In the genomic region with DNA sequence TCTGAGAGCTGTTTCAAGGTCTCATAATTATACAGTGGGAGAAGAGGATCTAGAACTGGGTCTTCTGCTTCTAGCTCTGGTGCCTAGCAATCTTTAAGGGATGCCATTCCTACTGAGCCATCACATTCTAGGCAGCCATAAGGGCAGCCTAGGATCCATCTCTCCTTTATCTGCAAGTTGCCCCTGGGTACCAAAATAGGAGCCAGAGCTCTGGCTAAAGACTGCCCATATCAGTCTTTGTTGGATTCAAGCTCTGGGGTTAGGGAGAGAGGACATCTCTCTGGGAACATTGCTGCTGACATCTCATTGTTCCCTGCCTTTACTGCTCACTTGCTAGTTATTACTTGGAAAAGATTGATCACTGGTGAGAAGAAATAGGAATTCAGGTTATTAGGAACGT, we compare ENCODE assay signal across 19 cellular contexts.
A peak's percentile ranks its signal among the peaks of the same experiment; 100 is the strongest.
DNase-seq lines count a peak whose midpoint lies in the region; ATAC-seq, FAIRE-seq and TF ChIP-seq lines count a peak whose summit lies in the region.
"Had no signal": no experiment of that assay in that cellular context is flagged by ENCODE, and none has a peak within 500 bp of the region (broad histone marks: within the 10 kb centered on the region; RNA-seq: fewer than 3 reads in every experiment).

No MANE protein-coding gene starts in this region.

- CTCF ChIA-PET in Caco-2 (lab: Charles Lee) (interaction anchor here (1.6 kb wide), 1 partner anchor 308 kb away, joined by 8 read pairs; no protein-coding TSS in a partner anchor), IMR-90 (lab: Yijun Ruan, JAX) (interaction anchor here (0.7 kb wide), 1 partner anchor 102 kb away, joined by 3 read pairs; a partner anchor contains a TSS)

- H4K8ac ChIP-seq in IMR-90 (ENCODE audit: low read depth in 2 of 2, low read length in 2 of 2), result peak overlapping the region; percentile 11 to 26; a peak in 1 of 4 replicates

- intact Hi-C loops in Caco-2 (cut with micrococcal nuclease; ENCODE audit: unreplicated experiment) (no loop called here), IMR-90 (cut with micrococcal nuclease) (no loop called here)

- no peak overlapping the region for H3K4me3 Mint-ChIP-seq in Caco-2 (ENCODE audit: unreplicated experiment)
- H3K4me3 Mint-ChIP-seq in central memory CD8-positive, alpha-beta T cell, result no peak overlapping the region
- no peak overlapping the region for H3K4me3 Mint-ChIP-seq in natural killer cell treated with Interleukin-12 subunit alpha and Interleukin-12 subunit beta and Interleukin-15 and Interleukin-18, amount 100 ng/mL, for 72 hours
- H3K4me3 Mint-ChIP-seq: B cell; CD4-positive, CD25-positive, alpha-beta regulatory T cell; GM23338 had no signal

- H3K4me1 Mint-ChIP-seq in Caco-2 (ENCODE audit: low read depth, unreplicated experiment), result peaks cover 49% of the 10 kb centered on the region
- H3K4me1 Mint-ChIP-seq in central memory CD8-positive, alpha-beta T cell, result peaks cover 22% of the 10 kb centered on the region
- peaks cover 20 to 30% of the 10 kb centered on the region in 2 donors for H3K4me1 Mint-ChIP-seq in natural killer cell treated with Interleukin-12 subunit alpha and Interleukin-12 subunit beta and Interleukin-15 and Interleukin-18, amount 100 ng/mL, for 72 hours (ENCODE audit: low read depth in 2 of 2)

- H3K4me3 ChIP-seq in Caco-2 (ENCODE audit: low read depth, low read length) (no peak overlapping the region), IMR-90 (ENCODE audit: insufficient read depth, low read depth, low read length) (no peak overlapping the region), small intestine (ENCODE audit: low read depth in 1 of 2, low read length in 2 of 2) (no peak overlapping the region)
- H3K4me3 ChIP-seq: GM23338 had no signal

- H3K36me3 Mint-ChIP-seq in Caco-2 (ENCODE audit: insufficient read depth, unreplicated experiment), result peaks cover 8% of the 10 kb centered on the region
- H3K36me3 Mint-ChIP-seq in central memory CD8-positive, alpha-beta T cell (ENCODE audit: insufficient read depth), result no peaks in the 10 kb centered on the region
- H3K36me3 Mint-ChIP-seq in natural killer cell treated with Interleukin-12 subunit alpha and Interleukin-12 subunit beta and Interleukin-15 and Interleukin-18, amount 100 ng/mL, for 72 hours, result no peaks in the 10 kb centered on the region
- H3K36me3 Mint-ChIP-seq: CD4-positive, CD25-positive, alpha-beta regulatory T cell had no signal

- dilution Hi-C loops in IMR-90 (cut with HindIII; ENCODE audit: low sequenced_read_pairs, unreplicated experiment), result no loop called here

- no peak overlapping the region for H3K23ac ChIP-seq in IMR-90 (ENCODE audit: low read depth, low read length)

- peak overlapping the region; percentile 14 for H2BK5ac ChIP-seq in IMR-90 (ENCODE audit: low read depth, low read length, poor library complexity, severe bottlenecking)

- H3K9me3 ChIP-seq in Caco-2 (peaks cover 3% of the 10 kb centered on the region; the same call in 1 of the 2 replicates), IMR-90 (ENCODE audit: control insufficient read depth, insufficient read depth, low read length) (no peaks in the 10 kb centered on the region), small intestine (ENCODE audit: control insufficient read depth, low read depth) (no peaks in the 10 kb centered on the region)

- H3K27ac ChIP-seq in IMR-90 (ENCODE audit: insufficient read depth, low read length) (no peak overlapping the region), small intestine (ENCODE audit: low read depth in 1 of 2, low read length in 1 of 2) (no peak overlapping the region)
- H3K27ac ChIP-seq: HL-60 had no signal

- H2BK15ac ChIP-seq in IMR-90 (ENCODE audit: low read depth, low read length), result peak overlapping the region; percentile 55; the same call in 1 of the 3 replicates

- H3K36me3 ChIP-seq in Caco-2 (ENCODE audit: control insufficient read depth, insufficient read depth, low read length), result no peaks in the 10 kb centered on the region
- no peaks in the 10 kb centered on the region for H3K36me3 ChIP-seq in IMR-90 (ENCODE audit: control insufficient read depth, insufficient read depth, low read length)
- no peaks in the 10 kb centered on the region for H3K36me3 ChIP-seq in small intestine (ENCODE audit: control insufficient read depth in 2 of 2, insufficient read depth in 2 of 2, low read length in 2 of 2)

- peak overlapping the region; percentile 76 for H2BK120ac ChIP-seq in IMR-90 (ENCODE audit: low read depth, low read length)

- no peak for TF ChIP-seq RAD21 in IMR-90 (IDR thresholded peaks at IDR 0.05; ENCODE audit: low read length)

- H2AK5ac ChIP-seq in IMR-90 (ENCODE audit: low read depth, low read length), result peak overlapping the region; percentile 51; the same call in 1 of the 2 replicates

- H4K5ac ChIP-seq in IMR-90 (ENCODE audit: low read depth, low read length), result peak overlapping the region; percentile 61; the same call in 1 of the 2 replicates

- no CpG with 5 or more reads among the region's 1 CpG for WGBS in IMR-90 (ENCODE audit: extremely low coverage in 2 of 2, insufficient read length in 1 of 2), 2 experiments
- 56 to 76% (median 76%) methylated on average over 1 of the region's 1 CpG for WGBS in small intestine, 3 donors

- no peak for FAIRE-seq in small intestine (lab: Jason Lieb, UNC)
- FAIRE-seq: HTR-8/SVneo had no signal

- H3K4me2 ChIP-seq in IMR-90 (ENCODE audit: low read depth, low read length), result no peak overlapping the region
- H3K4me2 ChIP-seq: GM23338 had no signal

- peak overlapping the region; percentile 64 for H2BK20ac ChIP-seq in IMR-90 (ENCODE audit: low read depth, low read length)

- H3K79me1 ChIP-seq in IMR-90 (ENCODE audit: low read depth in 1 of 2, low read length in 2 of 2), result peaks cover 0 to 7% of the 10 kb centered on the region in 2 experiments; a peak in 2 of 4 replicates

- H3K4me1 ChIP-seq in Caco-2, result peaks cover 42% of the 10 kb centered on the region
- peaks cover 26% of the 10 kb centered on the region for H3K4me1 ChIP-seq in IMR-90 (ENCODE audit: control insufficient read depth, insufficient read depth, low read length)
- H3K4me1 ChIP-seq in small intestine (ENCODE audit: control insufficient read depth in 2 of 2, insufficient read depth in 1 of 2, low read depth in 1 of 2, low read length in 1 of 2), result no peaks in the 10 kb centered on the region

- POLR2A ChIA-PET in Caco-2 (lab: Charles Lee) (no interaction called here), IMR-90 (lab: Charles Lee; ENCODE audit: unreplicated experiment) (no interaction called here)

- in situ Hi-C loops in IMR-90 (cut with MboI; ENCODE audit: low sequenced_read_pairs), result no loop called here

- no peak overlapping the region for H3K56ac ChIP-seq in IMR-90 (ENCODE audit: extremely low read depth, insufficient read depth, low read length)

- peaks cover 13% of the 10 kb centered on the region for H3K9me1 ChIP-seq in IMR-90 (ENCODE audit: insufficient read depth, low read length)

- no peak overlapping the region for H2AK9ac ChIP-seq in IMR-90 (replicated peaks; ENCODE audit: low read depth, low read length, poor library complexity)

- peak overlapping the region; percentile 67 for H3K18ac ChIP-seq in IMR-90 (ENCODE audit: low read depth, low read length)

- no peak for ATAC-seq in IMR-90 (ENCODE audit: low read depth)
- ATAC-seq in central memory CD8-positive, alpha-beta T cell (replicated peaks; ENCODE audit: extremely low read depth, poor library complexity, severe bottlenecking), result no peak
- ATAC-seq in natural killer cell treated with Interleukin-12 subunit alpha and Interleukin-12 subunit beta and Interleukin-15 and Interleukin-18, amount 100 ng/mL, for 72 hours, result no peak
- ATAC-seq: GM23338 had no signal

- peak overlapping the region; percentile 49; the same call in 1 of the 2 replicates for H3K4ac ChIP-seq in IMR-90 (ENCODE audit: low read depth, low read length)

- no peak overlapping the region for H2AFZ ChIP-seq in IMR-90 (replicated peaks; ENCODE audit: low read length, poor library complexity)
- H2AFZ ChIP-seq: GM23338 had no signal

- no peak overlapping the region for H3K9ac ChIP-seq in IMR-90 (ENCODE audit: low read depth, low read length)

- H4K91ac ChIP-seq in IMR-90 (ENCODE audit: insufficient read depth, low read depth, low read length), result peak overlapping the region; percentile 47

- no peaks in the 10 kb centered on the region for H3K9me3 Mint-ChIP-seq in Caco-2 (ENCODE audit: unreplicated experiment)
- no peaks in the 10 kb centered on the region for H3K9me3 Mint-ChIP-seq in central memory CD8-positive, alpha-beta T cell
- H3K9me3 Mint-ChIP-seq in natural killer cell treated with Interleukin-12 subunit alpha and Interleukin-12 subunit beta and Interleukin-15 and Interleukin-18, amount 100 ng/mL, for 72 hours, result no peaks in the 10 kb centered on the region

- BruUV-seq in Caco-2 (replicated peaks; lab: Mats Ljungman, UMichigan) (no TSS peak), IMR-90 (replicated peaks; lab: Mats Ljungman, UMichigan) (no TSS peak)

- peak overlapping the region; percentile 53 for H3K14ac ChIP-seq in IMR-90 (replicated peaks; ENCODE audit: low read depth, low read length)

- peak overlapping the region; percentile 92 for H3K27ac Mint-ChIP-seq in Caco-2 (ENCODE audit: unreplicated experiment)
- H3K27ac Mint-ChIP-seq in central memory CD8-positive, alpha-beta T cell (ENCODE audit: low read depth), result peak overlapping the region; percentile 76
- H3K27ac Mint-ChIP-seq in natural killer cell treated with Interleukin-12 subunit alpha and Interleukin-12 subunit beta and Interleukin-15 and Interleukin-18, amount 100 ng/mL, for 72 hours, result peak overlapping the region; percentile 63 to 82
- H3K27ac Mint-ChIP-seq: B cell, GM23338 had no signal

- no peaks in the 10 kb centered on the region for H4K20me1 ChIP-seq in IMR-90 (ENCODE audit: insufficient read depth, low read length)

- TF ChIP-seq POLR2A in IMR-90 (IDR thresholded peaks at IDR 0.05; ENCODE audit: low read depth, low read length), result no peak

- DNase-seq in Caco-2 (no peak), IMR-90 (no peak), small intestine (no peak), COLO668 (lab: John Stamatoyannopoulos, UW; ENCODE audit: unreplicated experiment) (no peak), NCI-H1048 (lab: John Stamatoyannopoulos, UW) (no peak)
- no peak for DNase-seq in central memory CD8-positive, alpha-beta T cell (ENCODE audit: low spot score in 2 of 2)
- no peak for DNase-seq in natural killer cell treated with Interleukin-12 subunit alpha and Interleukin-12 subunit beta and Interleukin-15 and Interleukin-18, amount 100 ng/mL, for 72 hours (ENCODE audit: low spot score)
- DNase-seq: Calu3, DMS53, MV-4-11, NCI-H1417 treated with DMSO at 0.1 percent for 48 hours, NCI-H2029, NCI-H748 treated with DMSO at 0.1 percent for 48 hours, SIG-M5 had no signal

- TF ChIP-seq CTCF in Caco-2 (IDR thresholded peaks at IDR 0.05; ENCODE audit: insufficient read depth in 1 of 2, low read depth in 1 of 2, low read length in 1 of 2, severe bottlenecking in 1 of 2, unreplicated experiment in 1 of 2) (no peak), IMR-90 (conservative IDR thresholded peaks at IDR 0.05; ENCODE audit: low read depth, low read length) (no peak)

- no peaks in the 10 kb centered on the region for H3K27me3 ChIP-seq in Caco-2 (replicated peaks; ENCODE audit: control insufficient read depth, insufficient read depth, low read length)
- no peaks in the 10 kb centered on the region for H3K27me3 ChIP-seq in IMR-90 (ENCODE audit: control insufficient read depth, insufficient read depth, low read length)
- H3K27me3 ChIP-seq in small intestine (ENCODE audit: control insufficient read depth in 2 of 2, insufficient read depth in 2 of 2, low read length in 2 of 2), result no peaks in the 10 kb centered on the region

- H3K27me3 Mint-ChIP-seq in Caco-2 (ENCODE audit: insufficient read depth, unreplicated experiment), result no peaks in the 10 kb centered on the region
- H3K27me3 Mint-ChIP-seq in central memory CD8-positive, alpha-beta T cell, result no peaks in the 10 kb centered on the region
- no peaks in the 10 kb centered on the region for H3K27me3 Mint-ChIP-seq in natural killer cell treated with Interleukin-12 subunit alpha and Interleukin-12 subunit beta and Interleukin-15 and Interleukin-18, amount 100 ng/mL, for 72 hours
- H3K27me3 Mint-ChIP-seq: B cell had no signal
